8 cellular contexts compared by ENCODE assay signal in genomic region chrX:56564182-56564885, GRCh38. TPM values are rescaled to one million over a fixed set of nuclear protein-coding genes. Genes with fewer than 3 reads are reported as not detected.
DNase-seq lines count a peak whose midpoint lies in the region; ATAC-seq lines count a peak whose summit lies in the region.

No MANE protein-coding gene starts in this region.

- H3K27me3 ChIP-seq in SJCRH30 (no peaks in the 10 kb centered on the region), layer of hippocampus (ENCODE audit: control insufficient read depth, insufficient read depth, low read length) (no peaks in the 10 kb centered on the region)

- DNase-seq in NCI-H510A treated with DMSO at 0.1 percent for 48 hours (lab: John Stamatoyannopoulos, UW) (peak; percentile 13), NCI-H510A (lab: John Stamatoyannopoulos, UW) (no peak), SJCRH30 (peak in 1 of 2 experiments; percentile 14), caudate nucleus (lab: John Stamatoyannopoulos, UW) (peak in 34 of 61 donors; percentile 0 to 51 (median 23)), NCI-H2196 (lab: John Stamatoyannopoulos, UW; ENCODE audit: unreplicated experiment) (no peak)
- peak in 2 of 3 donors; percentile 34 to 37 for DNase-seq in stimulated activated CD4-positive, alpha-beta T cell treated with anti-CD3 and anti-CD28 coated beads, Interleukin-12 subunit alpha, Interleukin-12 subunit beta, amount 100 ng/mL, for 48 hours (ENCODE audit: low read depth in 2 of 3, low spot score in 1 of 3)

- no peaks in the 10 kb centered on the region for H3K36me3 ChIP-seq in SJCRH30

- no peaks in the 10 kb centered on the region for H3K4me1 ChIP-seq in SJCRH30

- peak overlapping the region; percentile 88 for H3K4me3 ChIP-seq in SJCRH30

- peak; percentile 18 for ATAC-seq in HG03159 (IDR thresholded peaks at IDR 0.05; ENCODE audit: unreplicated experiment)

- H3K9me3 ChIP-seq in SJCRH30 (replicated peaks): no peaks in the 10 kb centered on the region

- H3K27ac ChIP-seq in SJCRH30 (peak overlapping the region; percentile 92), caudate nucleus (ENCODE audit: low read depth, low read length) (peak overlapping the region; percentile 89), layer of hippocampus (ENCODE audit: low read depth, low read length) (peak overlapping the region; percentile 91)

RNA-seq across cellular contexts. Expression of gene UBQLN2, which starts 0.9 kb away (rescaled TPM):
- total RNA-seq in SJCRH30 (2014; rRNA removed; shearing (Covaris generic)): 13.0 TPM in 2 replicates

Comparison
In these comparisons a context has a peak if more than half of its experiments do, and no peak if none do; other contexts are left out.
1. DNase-seq: peak in NCI-H510A treated with DMSO at 0.1 percent for 48 hours (single experiment), caudate nucleus (34 of 61) and stimulated activated CD4-positive, alpha-beta T cell treated with anti-CD3 and anti-CD28 coated beads, Interleukin-12 subunit alpha, Interleukin-12 subunit beta, amount 100 ng/mL, for 48 hours (2 of 3); none in NCI-H510A (single experiment) and NCI-H2196 (single experiment).
2. Peak in every context shown above with its lines, with median percentiles within 50 percentile points of each other: H3K27ac ChIP-seq.